ENCODE assay signal across 19 cellular contexts in the genomic region with DNA sequence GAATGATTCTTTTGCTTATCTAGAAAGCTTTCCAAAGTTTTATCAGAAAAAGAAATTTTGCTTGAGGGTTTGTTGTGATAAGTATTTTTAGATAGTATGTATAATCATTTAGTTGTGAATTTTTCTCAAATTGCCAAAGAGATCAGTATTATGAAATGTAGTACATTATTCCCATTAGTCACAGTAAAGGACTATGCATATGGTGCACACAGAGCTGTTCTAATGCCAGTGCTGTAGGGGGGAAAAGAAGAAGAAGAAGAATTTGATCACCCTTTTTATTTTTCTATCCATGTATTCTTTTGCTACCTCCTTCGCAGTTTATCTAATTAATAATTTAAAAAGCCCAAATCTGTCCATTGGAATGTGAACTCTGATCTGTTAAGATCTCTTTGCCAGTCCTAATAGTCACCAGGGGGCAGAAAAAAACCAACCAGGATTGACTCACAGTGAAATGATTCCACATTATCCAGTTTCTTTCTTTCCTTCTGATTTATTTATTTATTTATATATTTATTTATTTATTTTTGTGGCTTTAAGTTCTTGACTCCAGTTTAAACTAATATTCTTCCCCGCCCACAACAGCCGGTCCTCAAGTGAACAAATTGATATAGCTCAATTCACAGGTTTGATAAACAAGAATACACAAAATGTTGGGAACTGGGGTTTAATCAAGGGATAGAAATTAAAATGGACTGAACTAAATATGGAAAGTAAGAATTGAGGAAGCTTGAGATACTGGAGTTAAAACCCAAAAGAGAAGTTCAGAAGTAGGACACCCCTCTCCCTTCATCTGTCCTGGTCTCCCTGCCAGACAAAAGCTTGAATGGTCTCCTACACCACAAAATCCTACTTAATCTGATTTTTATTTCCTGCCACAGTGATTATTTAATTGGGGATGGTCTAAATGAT. TPM values are rescaled to one million over a fixed set of nuclear protein-coding genes. Genes with fewer than 3 reads are reported as not detected.
DNase-seq lines count a peak whose midpoint lies in the region; ATAC-seq and TF ChIP-seq lines count a peak whose summit lies in the region.
"Had no signal": no experiment of that assay in that cellular context is flagged by ENCODE, and none has a peak within 500 bp of the region (broad histone marks: within the 10 kb centered on the region; RNA-seq: fewer than 3 reads in every experiment).

No MANE protein-coding gene starts in this region.

- H3K4me2 ChIP-seq in BLaER1 (0 out of 2 replicates have a peak overlapping the region, but pooled peaks have one; percentile 65), mesenchymal stem cell (ENCODE audit: low read length, poor library complexity, severe bottlenecking) (no peak overlapping the region)

- H2BK12ac ChIP-seq in mesenchymal stem cell (ENCODE audit: low read length in 2 of 2) = no peak overlapping the region

- no peak overlapping the region for H2BK5ac ChIP-seq in mesenchymal stem cell (ENCODE audit: low read depth, low read length, poor library complexity, severe bottlenecking)

- H3K27ac ChIP-seq in BLaER1 (no peak overlapping the region), HEK293 (ENCODE audit: extremely low read depth, low read depth, low read length) (peak overlapping the region; percentile 52), mesenchymal stem cell (ENCODE audit: low read length, poor library complexity, severe bottlenecking) (no peak overlapping the region)
- H3K27ac ChIP-seq: body of pancreas, parathyroid adenoma had no signal

- H3K18ac ChIP-seq in mesenchymal stem cell (ENCODE audit: low read depth in 1 of 2, low read length in 2 of 2) = no peak overlapping the region

- H3K79me1 ChIP-seq in mesenchymal stem cell (replicated peaks; ENCODE audit: low read length, poor library complexity, severe bottlenecking) = no peaks in the 10 kb centered on the region

- no peak overlapping the region for H2AFZ ChIP-seq in mesenchymal stem cell (ENCODE audit: low read depth, low read length)
- H2AFZ ChIP-seq: parathyroid adenoma had no signal

- no peak overlapping the region for H2AK5ac ChIP-seq in mesenchymal stem cell (ENCODE audit: low read length, severe bottlenecking)

- CTCF ChIA-PET in HEK293 (lab: Yijun Ruan, JAX) = interaction anchor here (0.6 to 3.4 kb wide), 11 partner anchors 9 to 221 kb away, joined by 3 to 24 read pairs (median 4); no protein-coding TSS in a partner anchor

- peaks cover 13% of the 10 kb centered on the region for H4K20me1 ChIP-seq in BLaER1

- no peak overlapping the region for H2BK120ac ChIP-seq in mesenchymal stem cell (ENCODE audit: low read depth, low read length)

- ATAC-seq in HG03354 (IDR thresholded peaks at IDR 0.05; ENCODE audit: poor library complexity, severe bottlenecking, unreplicated experiment) = no peak
- ATAC-seq: body of pancreas; GM12878; stimulated activated memory B cell treated with anti-CD40 and anti-IgM and Interleukin-4, amounts not matched to agents 10 μg/mL and 1 μg/mL and 100 μg/mL, for 72 hours had no signal

- H4K91ac ChIP-seq in mesenchymal stem cell (ENCODE audit: low read length) = no peak overlapping the region

- no peak overlapping the region for H3K14ac ChIP-seq in mesenchymal stem cell (ENCODE audit: low read length in 2 of 2)

- H3K27me3 ChIP-seq in BLaER1 (peaks cover 30% of the 10 kb centered on the region), mesenchymal stem cell (ENCODE audit: control insufficient read depth in 1 of 2, insufficient read depth in 1 of 2, low read length in 2 of 2) (peaks cover 7 to 39% of the 10 kb centered on the region in 2 experiments), MG63 (peaks cover 16% of the 10 kb centered on the region)

- no peak overlapping the region for H4K8ac ChIP-seq in mesenchymal stem cell (ENCODE audit: low read length)

- 47% methylated on average over 1 of the region's 3 CpGs for WGBS in mesenchymal stem cell

- H3K36me3 ChIP-seq in BLaER1 (no peaks in the 10 kb centered on the region), HEK293 (ENCODE audit: control insufficient read depth in 2 of 2, insufficient read depth in 1 of 2, low read length in 2 of 2) (no peaks in the 10 kb centered on the region), mesenchymal stem cell (ENCODE audit: control insufficient read depth in 1 of 2, insufficient read depth in 2 of 2, low read depth in 1 of 2, low read length in 2 of 2) (no peaks in the 10 kb centered on the region), MG63 (no peaks in the 10 kb centered on the region)
- H3K36me3 ChIP-seq: transverse colon had no signal

- H3K4me3 ChIP-seq in BLaER1 = no peak overlapping the region
- H3K4me3 ChIP-seq in HEK293 (ENCODE audit: low read depth, low read length) = no peak overlapping the region
- no peak overlapping the region for H3K4me3 ChIP-seq in mesenchymal stem cell (ENCODE audit: insufficient read depth in 1 of 2, low read depth in 1 of 2, low read length in 2 of 2)
- H3K4me3 ChIP-seq in MG63 = no peak overlapping the region
- H3K4me3 ChIP-seq: body of pancreas, GM12878, transverse colon had no signal

- TF ChIP-seq CTCF in HEK293 (tag by site-specific recombination; IDR thresholded peaks at IDR 0.05) = no peak

- DNase-seq in astrocyte of the hippocampus (ENCODE audit: low read depth, low spot score) = peak; percentile 34
- DNase-seq in mesenchymal stem cell = peak; percentile 41
- no peak for DNase-seq in DMS 273 treated with DMSO at 0.1 percent for 48 hours (lab: John Stamatoyannopoulos, UW)
- DNase-seq in DMS79 (lab: John Stamatoyannopoulos, UW) = no peak
- DNase-seq in MG63 = no peak
- DNase-seq: activated CD4-positive, alpha-beta T cell treated with anti-CD3 and anti-CD28 coated beads for 4 hours; activated naive CD4-positive, alpha-beta T cell treated with Interleukin-2 at 50 U/mL for 16 hours; body of pancreas; CD4-positive, alpha-beta memory T cell; NCI-H187; NCI-H446 treated with DMSO at 0.1 percent for 48 hours; SHP77; transverse colon had no signal

- no peak overlapping the region for H3K9ac ChIP-seq in BLaER1
- H3K9ac ChIP-seq in mesenchymal stem cell (ENCODE audit: low read length) = no peak overlapping the region
- H3K9ac ChIP-seq: parathyroid adenoma had no signal

- H2BK15ac ChIP-seq in mesenchymal stem cell (ENCODE audit: low read depth, poor library complexity, severe bottlenecking) = no peak overlapping the region

- H3K9me3 ChIP-seq in BLaER1 (no peaks in the 10 kb centered on the region), HEK293 (ENCODE audit: control insufficient read depth, insufficient read depth, low read depth, low read length) (no peaks in the 10 kb centered on the region), mesenchymal stem cell (ENCODE audit: control insufficient read depth, low read length) (no peaks in the 10 kb centered on the region), MG63 (no peaks in the 10 kb centered on the region)
- H3K9me3 ChIP-seq: body of pancreas, transverse colon had no signal

- H3K4me1 ChIP-seq in BLaER1 (peaks cover 34% of the 10 kb centered on the region), HEK293 (ENCODE audit: control insufficient read depth, insufficient read depth, low read length) (peaks cover 46% of the 10 kb centered on the region), mesenchymal stem cell (ENCODE audit: control insufficient read depth, insufficient read depth, low read depth, low read length) (peaks cover 7% of the 10 kb centered on the region)
- H3K4me1 ChIP-seq: parathyroid adenoma had no signal

- POLR2A ChIA-PET in HEK293 (lab: Yijun Ruan, JAX) = interaction anchor here (0.7 to 1.3 kb wide), 4 partner anchors 24 to 438 kb away, joined by 3 to 4 read pairs (median 4); a partner anchor contains a TSS

- no peak overlapping the region for H3K23ac ChIP-seq in mesenchymal stem cell (ENCODE audit: low read length in 2 of 2)

- H3K4ac ChIP-seq in mesenchymal stem cell (ENCODE audit: low read depth in 1 of 2, low read length in 2 of 2) = no peak overlapping the region

TF ChIP-seq in HEK293, 187 proteins besides CTCF, POLR2A, EP300 and RAD21 (continues in another document):
- peak; percentile 62 for TF ChIP-seq ZNF341 (tag by site-specific recombination; IDR thresholded peaks at IDR 0.05; ENCODE audit: low read depth)
- TF ChIP-seq, protein P1, sequence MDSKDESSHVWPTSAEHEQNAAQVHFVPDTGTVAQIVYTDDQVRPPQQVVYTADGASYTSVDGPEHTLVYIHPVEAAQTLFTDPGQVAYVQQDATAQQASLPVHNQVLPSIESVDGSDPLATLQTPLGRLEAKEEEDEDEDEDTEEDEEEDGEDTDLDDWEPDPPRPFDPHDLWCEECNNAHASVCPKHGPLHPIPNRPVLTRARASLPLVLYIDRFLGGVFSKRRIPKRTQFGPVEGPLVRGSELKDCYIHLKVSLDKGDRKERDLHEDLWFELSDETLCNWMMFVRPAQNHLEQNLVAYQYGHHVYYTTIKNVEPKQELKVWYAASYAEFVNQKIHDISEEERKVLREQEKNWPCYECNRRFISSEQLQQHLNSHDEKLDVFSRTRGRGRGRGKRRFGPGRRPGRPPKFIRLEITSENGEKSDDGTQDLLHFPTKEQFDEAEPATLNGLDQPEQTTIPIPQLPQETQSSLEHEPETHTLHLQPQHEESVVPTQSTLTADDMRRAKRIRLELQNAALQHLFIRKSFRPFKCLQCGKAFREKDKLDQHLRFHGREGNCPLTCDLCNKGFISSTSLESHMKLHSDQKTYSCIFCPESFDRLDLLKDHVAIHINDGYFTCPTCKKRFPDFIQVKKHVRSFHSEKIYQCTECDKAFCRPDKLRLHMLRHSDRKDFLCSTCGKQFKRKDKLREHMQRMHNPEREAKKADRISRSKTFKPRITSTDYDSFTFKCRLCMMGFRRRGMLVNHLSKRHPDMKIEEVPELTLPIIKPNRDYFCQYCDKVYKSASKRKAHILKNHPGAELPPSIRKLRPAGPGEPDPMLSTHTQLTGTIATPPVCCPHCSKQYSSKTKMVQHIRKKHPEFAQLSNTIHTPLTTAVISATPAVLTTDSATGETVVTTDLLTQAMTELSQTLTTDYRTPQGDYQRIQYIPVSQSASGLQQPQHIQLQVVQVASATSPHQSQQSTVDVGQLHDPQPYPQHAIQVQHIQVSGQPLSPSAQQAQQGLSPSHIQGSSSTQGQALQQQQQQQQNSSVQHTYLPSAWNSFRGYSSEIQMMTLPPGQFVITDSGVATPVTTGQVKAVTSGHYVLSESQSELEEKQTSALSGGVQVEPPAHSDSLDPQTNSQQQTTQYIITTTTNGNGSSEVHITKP (tag by site-specific recombination; IDR thresholded peaks at IDR 0.05) = peak; percentile 91
- TF ChIP-seq, protein P2, sequence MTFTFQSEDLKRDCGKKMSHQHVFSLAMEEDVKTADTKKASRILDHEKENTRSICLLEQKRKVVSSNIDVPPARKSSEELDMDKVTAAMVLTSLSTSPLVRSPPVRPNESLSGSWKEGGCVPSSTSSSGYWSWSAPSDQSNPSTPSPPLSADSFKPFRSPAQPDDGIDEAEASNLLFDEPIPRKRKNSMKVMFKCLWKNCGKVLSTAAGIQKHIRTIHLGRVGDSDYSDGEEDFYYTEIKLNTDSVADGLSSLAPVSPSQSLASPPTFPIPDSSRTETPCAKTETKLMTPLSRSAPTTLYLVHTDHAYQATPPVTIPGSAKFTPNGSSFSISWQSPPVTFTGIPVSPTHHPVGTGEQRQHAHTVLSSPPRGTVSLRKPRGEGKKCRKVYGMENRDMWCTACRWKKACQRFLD (tag by site-specific recombination; IDR thresholded peaks at IDR 0.05) = no peak

RNA-seq across cellular contexts. Expression of a gene that starts 4.9 kb away (rescaled TPM):
- 0.68 TPM for polyA plus RNA-seq in mesenchymal stem cell (2013, experiment 1 of 2)
- 0.55 TPM for polyA plus RNA-seq in mesenchymal stem cell (2013, experiment 2 of 2)
- total RNA-seq in MG63 (2014; rRNA removed; shearing (Covaris generic); ENCODE audit: low replicate concordance) = not detected in 2 replicates
- total RNA-seq: CD4-positive, alpha-beta memory T cell had no signal

Comparison
In these comparisons a context has a peak if more than half of its experiments do, and no peak if none do; other contexts are left out.
1. DNase-seq: peak in astrocyte of the hippocampus (single experiment) and mesenchymal stem cell (single experiment); none in DMS 273 treated with DMSO at 0.1 percent for 48 hours (single experiment), DMS79 (single experiment) and MG63 (single experiment).